ENCODE assay signal across 8 cellular contexts in genomic region chr14:61567838-61568571, GRCh38.
DNase-seq lines count a peak whose midpoint lies in the region; ATAC-seq and TF ChIP-seq lines count a peak whose summit lies in the region.

No MANE protein-coding gene starts in this region.

- no TSS peak for BruUV-seq in Panc1 (replicated peaks; lab: Mats Ljungman, UMichigan)

- H3K4me1 ChIP-seq in Panc1 (ENCODE audit: control insufficient read depth, insufficient read depth, low read length) (peaks cover 6% of the 10 kb centered on the region), left ventricle myocardium inferior (peaks cover 61% of the 10 kb centered on the region), spleen (peaks cover 17 to 86% (median 50%) of the 10 kb centered on the region in 6 donors), uterus (no peaks in the 10 kb centered on the region)

- no peak for TF ChIP-seq POLR2A in spleen (IDR thresholded peaks at IDR 0.05)
- TF ChIP-seq POLR2A in uterus (IDR thresholded peaks at IDR 0.05) = no peak

- peaks cover 85% of the 10 kb centered on the region for H3K4me1 Mint-ChIP-seq in CD14-positive monocyte

- no peaks in the 10 kb centered on the region for H3K27me3 ChIP-seq in Panc1 (ENCODE audit: control insufficient read depth, insufficient read depth, low read length)
- no peaks in the 10 kb centered on the region for H3K27me3 ChIP-seq in left ventricle myocardium inferior (ENCODE audit: low read depth)
- no peaks in the 10 kb centered on the region for H3K27me3 ChIP-seq in spleen (replicated peaks in 1 of 7)
- H3K27me3 ChIP-seq in uterus = no peaks in the 10 kb centered on the region

- WGBS in spleen, 5 donors = 32 to 45% (median 40%) methylated on average over 13 of the region's 13 CpGs

- peak overlapping the region; percentile 23 to 29 for H3K4me3 ChIP-seq in Panc1 (ENCODE audit: low read depth in 2 of 2, low read length in 2 of 2)
- peak overlapping the region; percentile 54 for H3K4me3 ChIP-seq in left ventricle myocardium inferior
- H3K4me3 ChIP-seq in spleen = peak overlapping the region in 5 of 8 donors; percentile 18 to 62 (median 22)
- no peak overlapping the region for H3K4me3 ChIP-seq in uterus

- H3K27ac Mint-ChIP-seq in CD14-positive monocyte = peak overlapping the region; percentile 93 to 98 (median 95)

- H3K9me3 Mint-ChIP-seq in CD14-positive monocyte = peaks cover 0 to 3% (median 0%) of the 10 kb centered on the region in 7 donors

- DNase-seq in CD14-positive monocyte (ENCODE audit: low spot score) = no peak
- no peak for DNase-seq in Panc1 (ENCODE audit: low read depth, low spot score)
- DNase-seq in left ventricle myocardium inferior = no peak
- peak; percentile 78 for DNase-seq in spleen
- no peak for DNase-seq in uterus
- DNase-seq in central memory CD4-positive, alpha-beta T cell = no peak

- TF ChIP-seq CTCF in CD14-positive monocyte (IDR thresholded peaks at IDR 0.05) = no peak
- TF ChIP-seq CTCF in Panc1 (IDR thresholded peaks at IDR 0.05) = no peak
- no peak for TF ChIP-seq CTCF in left ventricle myocardium inferior (IDR thresholded peaks at IDR 0.05; ENCODE audit: borderline replicate concordance)
- TF ChIP-seq CTCF in spleen (IDR thresholded peaks at IDR 0.05 in 8 of 11, conservative IDR thresholded peaks at IDR 0.05 in 3 of 11) = no peak
- TF ChIP-seq CTCF in uterus (IDR thresholded peaks at IDR 0.05) = no peak

- peak; percentile 14 for ATAC-seq in GM21526 (IDR thresholded peaks at IDR 0.05; ENCODE audit: low FRiP score, unreplicated experiment)
- ATAC-seq in Panc1 = peak; percentile 24; the same call in 1 of the 2 replicates
- no peak for ATAC-seq in HG02642 (IDR thresholded peaks at IDR 0.05; ENCODE audit: poor library complexity, unreplicated experiment)

- H3K27ac ChIP-seq in Panc1 (ENCODE audit: low read length) (peak overlapping the region; percentile 29; the same call in 1 of the 2 replicates), left ventricle myocardium inferior (replicated peaks) (peak overlapping the region; percentile 87), spleen (peak overlapping the region; percentile 38 to 95 (median 84)), uterus (no peak overlapping the region)

- in situ Hi-C loops in Panc1 (cut with HindIII; ENCODE audit: low pct_unique_long_range_greater_than_20kb, low sequenced_read_pairs) = no loop called here

- CTCF ChIA-PET in Panc1 (lab: Charles Lee) = interaction anchor here (0.6 to 0.7 kb wide), 2 partner anchors 29 to 30 kb away, joined by 3 read pairs; no protein-coding TSS in a partner anchor

- no peaks in the 10 kb centered on the region for H3K36me3 ChIP-seq in Panc1 (ENCODE audit: control insufficient read depth, insufficient read depth, low read length)
- H3K36me3 ChIP-seq in left ventricle myocardium inferior = no peaks in the 10 kb centered on the region
- H3K36me3 ChIP-seq in spleen = no peaks in the 10 kb centered on the region
- no peaks in the 10 kb centered on the region for H3K36me3 ChIP-seq in uterus

- intact Hi-C loops in CD14-positive monocyte (cut with micrococcal nuclease) = loop anchor here in 1 of 2 donors (2.0 kb wide), 2 partner anchors 15 to 89 kb away; no protein-coding TSS in a partner anchor
- intact Hi-C loops in Panc1 (cut with micrococcal nuclease; ENCODE audit: unreplicated experiment) = no loop called here
- intact Hi-C loops in left ventricle myocardium inferior (cut with micrococcal nuclease) = no loop called here
- intact Hi-C loops in spleen (cut with DNase I; ENCODE audit: low total_unique reads) = no loop called here
- intact Hi-C loops in uterus (cut with DNase I; ENCODE audit: low total_unique reads) = no loop called here

- H3K4me3 Mint-ChIP-seq in CD14-positive monocyte = peak overlapping the region; percentile 81 to 92

- H3K9me3 ChIP-seq in Panc1 (ENCODE audit: control insufficient read depth, insufficient read depth, low read depth, low read length) (no peaks in the 10 kb centered on the region), left ventricle myocardium inferior (replicated peaks) (no peaks in the 10 kb centered on the region), spleen (no peaks in the 10 kb centered on the region), uterus (no peaks in the 10 kb centered on the region)

- POLR2A ChIA-PET in Panc1 (lab: Charles Lee) = no interaction called here

- peaks cover 0 to 3% (median 2%) of the 10 kb centered on the region in 3 donors for H3K27me3 Mint-ChIP-seq in CD14-positive monocyte (ENCODE audit: low read depth in 3 of 3)

- H3K36me3 Mint-ChIP-seq in CD14-positive monocyte = peaks cover 11 to 13% of the 10 kb centered on the region in 2 donors

Comparison
In these comparisons a context has a peak if more than half of its experiments do, and no peak if none do; other contexts are left out.
1. H3K27ac ChIP-seq: peak in Panc1 (single experiment), left ventricle myocardium inferior (single experiment) and spleen (8 of 8); none in uterus (0 of 2).
2. H3K4me3 ChIP-seq: peak in Panc1 (2 of 2), left ventricle myocardium inferior (single experiment) and spleen (5 of 8); none in uterus (0 of 2).